ENCODE assay signal across 22 cellular contexts in genomic region chr18:55219059-55219458, GRCh38.
DNase-seq lines count a peak whose midpoint lies in the region; ATAC-seq, FAIRE-seq and TF ChIP-seq lines count a peak whose summit lies in the region.
"Had no signal": no experiment of that assay in that cellular context is flagged by ENCODE, and none has a peak within 500 bp of the region (broad histone marks: within the 10 kb centered on the region; RNA-seq: fewer than 3 reads in every experiment).

No MANE protein-coding gene starts in this region.

- H3K79me1 ChIP-seq in IMR-90 (ENCODE audit: low read depth in 1 of 2, low read length in 2 of 2): no peaks in the 10 kb centered on the region

- no peak for FAIRE-seq in K562 (lab: Jason Lieb, UNC)
- FAIRE-seq: G401.6 had no signal

- H3K9me3 ChIP-seq in IMR-90 (ENCODE audit: control insufficient read depth, insufficient read depth, low read length) (no peaks in the 10 kb centered on the region), K562 (replicated peaks; ENCODE audit: control insufficient read depth, insufficient read depth, low read depth, low read length) (no peaks in the 10 kb centered on the region)

- BruUV-seq in IMR-90 (replicated peaks; lab: Mats Ljungman, UMichigan) (no TSS peak), K562 (replicated peaks; lab: Mats Ljungman, UMichigan) (no TSS peak)

- intact Hi-C loops in IMR-90 (cut with micrococcal nuclease) (loop anchor here (10.0 kb wide), 1 partner anchor 774 kb away; no protein-coding TSS in a partner anchor), K562 (cut with micrococcal nuclease) (no loop called here)

- POLR2A ChIA-PET in IMR-90 (lab: Charles Lee; ENCODE audit: unreplicated experiment): no interaction called here
- POLR2A ChIA-PET in K562 (lab: Yijun Ruan, JAX): interaction anchor here (0.6 kb wide), 1 partner anchor 864 kb away, joined by 3 read pairs; no protein-coding TSS in a partner anchor

- no peak overlapping the region for H2AK5ac ChIP-seq in IMR-90 (ENCODE audit: low read depth, low read length)

- H4K91ac ChIP-seq in IMR-90 (ENCODE audit: insufficient read depth, low read depth, low read length): no peak overlapping the region

- no CpG with 5 or more reads among the region's 3 CpGs for WGBS in IMR-90 (ENCODE audit: extremely low coverage in 2 of 2, insufficient read length in 1 of 2), 2 experiments
- 4% methylated on average over 3 of the region's 3 CpGs for WGBS in K562 (ENCODE audit: insufficient coverage, low coverage, missing lambda C conversion rate)

- peak overlapping the region; percentile 83 for H3K27ac Mint-ChIP-seq in stimulated activated memory B cell treated with anti-CD40 and anti-IgM and Interleukin-4, amounts not matched to agents 10 μg/mL and 1 μg/mL and 100 μg/mL, for 72 hours
- H3K27ac Mint-ChIP-seq: CD4-positive, alpha-beta T cell had no signal

- H3K4me2 ChIP-seq in IMR-90 (ENCODE audit: low read depth, low read length) (no peak overlapping the region), K562 (ENCODE audit: insufficient read depth, low read length) (no peak overlapping the region)

- no peak overlapping the region for H3K23ac ChIP-seq in IMR-90 (ENCODE audit: low read depth, low read length)

- H3K4me3 Mint-ChIP-seq in stimulated activated memory B cell treated with anti-CD40 and anti-IgM and Interleukin-4, amounts not matched to agents 10 μg/mL and 1 μg/mL and 100 μg/mL, for 72 hours: no peak overlapping the region
- H3K4me3 Mint-ChIP-seq: CD4-positive, alpha-beta T cell had no signal

- H3K27me3 ChIP-seq in IMR-90 (ENCODE audit: control insufficient read depth, insufficient read depth, low read length): peaks cover 10% of the 10 kb centered on the region
- peaks cover 0 to 8% of the 10 kb centered on the region in 2 experiments; a peak in 3 of 5 replicates for H3K27me3 ChIP-seq in K562 (ENCODE audit: control insufficient read depth in 2 of 2, insufficient read depth in 2 of 2, low read length in 2 of 2)

- no peak for TF ChIP-seq CTCF in IMR-90 (conservative IDR thresholded peaks at IDR 0.05; ENCODE audit: low read depth, low read length)
- no peak for TF ChIP-seq CTCF in K562 (IDR thresholded peaks at IDR 0.05 in 2 of 3, conservative IDR thresholded peaks at IDR 0.05 in 1 of 3; ENCODE audit: insufficient read depth in 2 of 3, low read depth in 1 of 3, low read length in 3 of 3)

- H2AK9ac ChIP-seq in IMR-90 (replicated peaks; ENCODE audit: low read depth, low read length, poor library complexity): no peak overlapping the region

- no peaks in the 10 kb centered on the region for H3K9me3 Mint-ChIP-seq in stimulated activated memory B cell treated with anti-CD40 and anti-IgM and Interleukin-4, amounts not matched to agents 10 μg/mL and 1 μg/mL and 100 μg/mL, for 72 hours

- no peak overlapping the region for H3K14ac ChIP-seq in IMR-90 (replicated peaks; ENCODE audit: low read depth, low read length)

- no peak overlapping the region for H3K18ac ChIP-seq in IMR-90 (ENCODE audit: low read depth, low read length)

- H3K27ac ChIP-seq in IMR-90 (ENCODE audit: insufficient read depth, low read length): no peak overlapping the region
- H3K27ac ChIP-seq in K562 (ENCODE audit: extremely low read depth, low read depth, low read length): no peak overlapping the region
- H3K27ac ChIP-seq: 22Rv1, SK-N-MC had no signal

- H3K9ac ChIP-seq in IMR-90 (ENCODE audit: low read depth, low read length) (no peak overlapping the region), K562 (ENCODE audit: insufficient read depth in 1 of 2, low read depth in 2 of 2, low read length in 2 of 2) (no peak overlapping the region)

- H3K36me3 Mint-ChIP-seq in stimulated activated memory B cell treated with anti-CD40 and anti-IgM and Interleukin-4, amounts not matched to agents 10 μg/mL and 1 μg/mL and 100 μg/mL, for 72 hours: peaks cover 20% of the 10 kb centered on the region

- H3K56ac ChIP-seq in IMR-90 (ENCODE audit: extremely low read depth, insufficient read depth, low read length): no peak overlapping the region

- in situ Hi-C loops in IMR-90 (cut with MboI; ENCODE audit: low sequenced_read_pairs): loop anchor here (25.0 kb wide), 2 partner anchors 532 to 782 kb away; no protein-coding TSS in a partner anchor
- in situ Hi-C loops in K562 (cut with MboI): no loop called here

- no peak overlapping the region for H3K4ac ChIP-seq in IMR-90 (ENCODE audit: low read depth, low read length)

- TF ChIP-seq EP300 in K562 (IDR thresholded peaks at IDR 0.05; ENCODE audit: low read length): no peak

- TF ChIP-seq RAD21 in IMR-90 (IDR thresholded peaks at IDR 0.05; ENCODE audit: low read length): no peak
- TF ChIP-seq RAD21 in K562 (CRISPR knock-in tag; conservative IDR thresholded peaks at IDR 0.05 in 1 of 2, IDR thresholded peaks at IDR 0.05 in 1 of 2): no peak

- dilution Hi-C loops in IMR-90 (cut with HindIII; ENCODE audit: low sequenced_read_pairs, unreplicated experiment): no loop called here

- H4K5ac ChIP-seq in IMR-90 (ENCODE audit: low read depth, low read length): no peak overlapping the region

- no peak overlapping the region for H2BK5ac ChIP-seq in IMR-90 (ENCODE audit: low read depth, low read length, poor library complexity, severe bottlenecking)

- no peak overlapping the region for H2BK20ac ChIP-seq in IMR-90 (ENCODE audit: low read depth, low read length)

- H3K36me3 ChIP-seq in IMR-90 (ENCODE audit: control insufficient read depth, insufficient read depth, low read length): peaks cover 1% of the 10 kb centered on the region; the same call in 1 of the 2 replicates
- H3K36me3 ChIP-seq in K562 (ENCODE audit: control insufficient read depth, insufficient read depth, low read length): no peaks in the 10 kb centered on the region

- H4K20me1 ChIP-seq in IMR-90 (ENCODE audit: insufficient read depth, low read length) (no peaks in the 10 kb centered on the region), K562 (replicated peaks; ENCODE audit: control insufficient read depth, insufficient read depth, low read length) (no peaks in the 10 kb centered on the region)

- H3K9me1 ChIP-seq in IMR-90 (ENCODE audit: insufficient read depth, low read length) (no peaks in the 10 kb centered on the region), K562 (ENCODE audit: control insufficient read depth, insufficient read depth, low read length) (no peaks in the 10 kb centered on the region)

- no peak overlapping the region for H4K8ac ChIP-seq in IMR-90 (ENCODE audit: low read depth in 2 of 2, low read length in 2 of 2)

- H3K4me3 ChIP-seq in IMR-90 (ENCODE audit: insufficient read depth, low read depth, low read length): no peak overlapping the region
- H3K4me3 ChIP-seq in K562: no peak overlapping the region
- H3K4me3 ChIP-seq: SK-N-MC had no signal

- no peaks in the 10 kb centered on the region for H3K79me2 ChIP-seq in K562 (ENCODE audit: control insufficient read depth, insufficient read depth, low read length)

- no peak overlapping the region for H2BK120ac ChIP-seq in IMR-90 (ENCODE audit: low read depth, low read length)

- ATAC-seq in IMR-90 (ENCODE audit: low read depth) (no peak), K562 (no peak), GM18520 (IDR thresholded peaks at IDR 0.05; ENCODE audit: unreplicated experiment) (no peak)
- ATAC-seq in stimulated activated memory B cell treated with anti-CD40 and anti-IgM and Interleukin-4, amounts not matched to agents 10 μg/mL and 1 μg/mL and 100 μg/mL, for 72 hours: no peak
- ATAC-seq: HCT116, Panc1 had no signal

- H2AFZ ChIP-seq in IMR-90 (replicated peaks; ENCODE audit: low read length, poor library complexity) (no peak overlapping the region), K562 (ENCODE audit: low read depth, low read length) (no peak overlapping the region)

- CTCF ChIA-PET in IMR-90 (lab: Yijun Ruan, JAX) (no interaction called here), K562 (lab: Yijun Ruan, JAX; ENCODE audit: low intra/inter-chr PET ratio) (no interaction called here)

- DNase-seq in NCI-H1417 (lab: John Stamatoyannopoulos, UW): peak in 2 of 3 experiments; percentile 17 to 65
- DNase-seq in NCI-H1417 treated with DMSO at 0.1 percent for 48 hours (lab: John Stamatoyannopoulos, UW): no peak
- no peak for DNase-seq in IMR-90
- DNase-seq in K562 (ENCODE audit: extremely low read depth in 1 of 4, low spot score in 3 of 4): no peak
- DNase-seq in SIG-M5 (lab: John Stamatoyannopoulos, UW): no peak
- DNase-seq in NCI-H524 (lab: John Stamatoyannopoulos, UW): no peak
- DNase-seq: ACHN; CD4-positive, alpha-beta T cell; Karpas-422; NCI-H1092; NCI-H1436 treated with DMSO at 0.1 percent for 48 hours; NCI-H2029; NCI-H446; NCI-H82; SHP77 treated with DMSO at 0.1 percent for 48 hours had no signal

- TF ChIP-seq POLR2A in IMR-90 (IDR thresholded peaks at IDR 0.05; ENCODE audit: low read depth, low read length) (no peak), K562 (conservative IDR thresholded peaks at IDR 0.05) (no peak)

- H2BK15ac ChIP-seq in IMR-90 (ENCODE audit: low read depth, low read length): no peak overlapping the region

- no peaks in the 10 kb centered on the region; the same call in 1 of the 2 replicates for H3K4me1 ChIP-seq in IMR-90 (ENCODE audit: control insufficient read depth, insufficient read depth, low read length)
- H3K4me1 ChIP-seq in K562 (replicated peaks in 1 of 2; ENCODE audit: control insufficient read depth in 2 of 2, insufficient read depth in 2 of 2, low read length in 2 of 2): no peaks in the 10 kb centered on the region

- H3K4me1 Mint-ChIP-seq in stimulated activated memory B cell treated with anti-CD40 and anti-IgM and Interleukin-4, amounts not matched to agents 10 μg/mL and 1 μg/mL and 100 μg/mL, for 72 hours: peaks cover 58% of the 10 kb centered on the region

- no peaks in the 10 kb centered on the region for H3K27me3 Mint-ChIP-seq in stimulated activated memory B cell treated with anti-CD40 and anti-IgM and Interleukin-4, amounts not matched to agents 10 μg/mL and 1 μg/mL and 100 μg/mL, for 72 hours
- H3K27me3 Mint-ChIP-seq: CD4-positive, alpha-beta T cell had no signal

TF ChIP-seq in IMR-90, 13 proteins besides CTCF, POLR2A, EP300 and RAD21:
- no peak for TF ChIP-seq SMC3 (IDR thresholded peaks at IDR 0.05; ENCODE audit: low read depth, low read length)
- peak; percentile 81 for TF ChIP-seq MAFK (IDR thresholded peaks at IDR 0.05; ENCODE audit: low read depth, low read length)
TF ChIP-seq in IMR-90: peak in this region for 1.

TF ChIP-seq in K562, 482 proteins besides CTCF, POLR2A, EP300 and RAD21 (continues in another document):
- TF ChIP-seq YY1 (IDR thresholded peaks at IDR 0.05; ENCODE audit: borderline replicate concordance in 1 of 3, control insufficient read depth in 1 of 3, extremely low read depth in 1 of 3, insufficient read depth in 3 of 3, insufficient read length in 1 of 3, insufficient replicate concordance in 2 of 3, low read depth in 1 of 3, low read length in 2 of 3): no peak

Comparison
In these comparisons a context has a peak if more than half of its experiments do, and no peak if none do; other contexts are left out.
1. DNase-seq: peak in NCI-H1417 (2 of 3); none in NCI-H1417 treated with DMSO at 0.1 percent for 48 hours (single experiment), IMR-90 (single experiment), K562 (0 of 4), SIG-M5 (single experiment) and NCI-H524 (0 of 2).